ENCODE assay signal across 8 cellular contexts in genomic region chr6:63573899-63574553, GRCh38. TPM values are rescaled to one million over a fixed set of nuclear protein-coding genes. Genes with fewer than 3 reads are reported as not detected.
DNase-seq lines count a peak whose midpoint lies in the region; ATAC-seq, FAIRE-seq and TF ChIP-seq lines count a peak whose summit lies in the region.

No MANE protein-coding gene starts in this region.

- peak overlapping the region; percentile 95 for H3K4me3 Mint-ChIP-seq in natural killer cell treated with Interleukin-12 subunit alpha and Interleukin-12 subunit beta and Interleukin-15 and Interleukin-18, amount 100 ng/mL, for 72 hours

- intact Hi-C loops in vagina (cut with DNase I), result loop anchor here (2.0 kb wide), 1 partner anchor 63 kb away; no protein-coding TSS in a partner anchor

- no peaks in the 10 kb centered on the region for H3K27me3 Mint-ChIP-seq in natural killer cell treated with Interleukin-12 subunit alpha and Interleukin-12 subunit beta and Interleukin-15 and Interleukin-18, amount 100 ng/mL, for 72 hours

- H3K4me3 ChIP-seq in epithelial cell of proximal tubule (ENCODE audit: low read depth, low read length) (peak overlapping the region; percentile 85), vagina (peak overlapping the region; percentile 92 to 93)

- H3K9me3 ChIP-seq in vagina, result no peaks in the 10 kb centered on the region

- no peak for ATAC-seq in natural killer cell treated with Interleukin-12 subunit alpha and Interleukin-12 subunit beta and Interleukin-15 and Interleukin-18, amount 100 ng/mL, for 72 hours

- no peaks in the 10 kb centered on the region for H3K9me3 Mint-ChIP-seq in natural killer cell treated with Interleukin-12 subunit alpha and Interleukin-12 subunit beta and Interleukin-15 and Interleukin-18, amount 100 ng/mL, for 72 hours

- peak overlapping the region; percentile 88 to 92 for H3K27ac Mint-ChIP-seq in natural killer cell treated with Interleukin-12 subunit alpha and Interleukin-12 subunit beta and Interleukin-15 and Interleukin-18, amount 100 ng/mL, for 72 hours

- peaks cover 19 to 29% of the 10 kb centered on the region in 2 donors for H3K4me1 Mint-ChIP-seq in natural killer cell treated with Interleukin-12 subunit alpha and Interleukin-12 subunit beta and Interleukin-15 and Interleukin-18, amount 100 ng/mL, for 72 hours (ENCODE audit: low read depth in 2 of 2)

- peaks cover 17% of the 10 kb centered on the region for H3K36me3 Mint-ChIP-seq in natural killer cell treated with Interleukin-12 subunit alpha and Interleukin-12 subunit beta and Interleukin-15 and Interleukin-18, amount 100 ng/mL, for 72 hours

- peak overlapping the region; percentile 100 for H3K27ac ChIP-seq in vagina

- TF ChIP-seq POLR2A in H54 (IDR thresholded peaks at IDR 0.05; ENCODE audit: low read depth, low read length) (no peak), vagina (IDR thresholded peaks at IDR 0.05) (no peak)

- peak; percentile 80 for TF ChIP-seq CTCF in epithelial cell of proximal tubule (conservative IDR thresholded peaks at IDR 0.05; ENCODE audit: low read depth, low read length)
- peak in 2 of 3 experiments; percentile 5 to 19 for TF ChIP-seq CTCF in vagina (IDR thresholded peaks at IDR 0.05)

- peaks cover 24% of the 10 kb centered on the region for H3K4me1 ChIP-seq in vagina

- peak; percentile 15 for FAIRE-seq in H54 (lab: Jason Lieb, UNC)

- H3K27me3 ChIP-seq in vagina, result no peaks in the 10 kb centered on the region

- DNase-seq in COLO829 (ENCODE audit: low spot score) (peak; percentile 71), H54 (ENCODE audit: insufficient read length, low spot score) (no peak), NCI-H226 (peak; percentile 51), epithelial cell of proximal tubule (ENCODE audit: low read depth) (no peak), vagina (ENCODE audit: extremely low spot score in 2 of 2) (no peak)
- DNase-seq in activated CD4-positive, alpha-beta T cell treated with anti-CD3 and anti-CD28 coated beads for 48 hours, result peak; percentile 57
- DNase-seq in natural killer cell treated with Interleukin-12 subunit alpha and Interleukin-12 subunit beta and Interleukin-15 and Interleukin-18, amount 100 ng/mL, for 72 hours (ENCODE audit: low spot score), result peak; percentile 63
- no peak for DNase-seq in NK-92 treated with Interleukin-12 subunit alpha and Interleukin-12 subunit beta, amount 100 ng/mL, for 24 hours (lab: John Stamatoyannopoulos, UW)

- H3K36me3 ChIP-seq in vagina, result peaks cover 0 to 18% of the 10 kb centered on the region in 2 donors

RNA-seq across cellular contexts. Expression of gene PTP4A1, which starts 1.7 kb away (rescaled TPM):
- total RNA-seq in epithelial cell of proximal tubule (10.9 and 17.4 TPM in 2 replicates), vagina (29.5 TPM)
- 10 to 100 TPM; 66.4 to 71.3 TPM for total RNA-seq in natural killer cell treated with Interleukin-12 subunit alpha and Interleukin-12 subunit beta and Interleukin-15 and Interleukin-18, amount 100 ng/mL, for 72 hours

Comparison
In these comparisons a context has a peak if more than half of its experiments do, and no peak if none do; other contexts are left out.
1. DNase-seq: peak in COLO829 (single experiment), NCI-H226 (single experiment), activated CD4-positive, alpha-beta T cell treated with anti-CD3 and anti-CD28 coated beads for 48 hours (single experiment) and natural killer cell treated with Interleukin-12 subunit alpha and Interleukin-12 subunit beta and Interleukin-15 and Interleukin-18, amount 100 ng/mL, for 72 hours (single experiment); none in H54 (single experiment), epithelial cell of proximal tubule (single experiment), vagina (0 of 2) and NK-92 treated with Interleukin-12 subunit alpha and Interleukin-12 subunit beta, amount 100 ng/mL, for 24 hours (single experiment).